In genomic region chr6:4133941-4134838, GRCh38 we compare ENCODE assay signal across 1 cellular context.
TF ChIP-seq lines count a peak whose summit lies in the region.

No MANE protein-coding gene starts in this region.

TF ChIP-seq in GM23338, 12 proteins besides CTCF, POLR2A, EP300 and RAD21 (continued from another document):
- TF ChIP-seq ZNF462 (CRISPR knock-in tag; IDR thresholded peaks at IDR 0.05) = no peak
- TF ChIP-seq EZH2phosphoT487 (IDR thresholded peaks at IDR 0.05; ENCODE audit: unreplicated experiment) = no peak
